In the genomic region with DNA sequence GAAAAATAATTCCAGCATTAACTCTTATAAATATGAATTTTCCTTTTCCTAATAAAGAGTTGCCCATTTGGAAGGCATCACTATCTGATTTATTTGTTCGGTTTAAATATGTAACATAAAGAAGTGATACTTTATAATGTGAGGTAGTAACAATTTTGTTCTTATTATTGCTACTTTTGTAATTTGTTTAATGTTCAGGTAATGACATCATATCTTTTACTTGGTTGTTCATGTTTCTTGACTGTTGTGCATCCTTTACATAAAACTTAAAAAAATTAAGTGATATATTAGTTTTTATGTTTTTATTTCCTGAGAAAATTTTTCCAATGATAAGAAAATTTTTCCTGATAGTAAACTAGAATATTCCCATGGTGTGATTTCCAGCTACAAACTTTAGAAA, we compare ENCODE assay signal across 19 cellular contexts.
DNase-seq lines count a peak whose midpoint lies in the region; ATAC-seq, FAIRE-seq and TF ChIP-seq lines count a peak whose summit lies in the region.
"Had no signal": no experiment of that assay in that cellular context is flagged by ENCODE, and none has a peak within 500 bp of the region (broad histone marks: within the 10 kb centered on the region; RNA-seq: fewer than 3 reads in every experiment).

No MANE protein-coding gene starts in this region.

- H2AFZ ChIP-seq in HepG2 (ENCODE audit: low read length), result no peak overlapping the region

- H3K27ac ChIP-seq in HepG2 (ENCODE audit: extremely low read length, insufficient read depth, low read length), result no peak overlapping the region
- no peak overlapping the region for H3K27ac ChIP-seq in right lobe of liver
- no peak overlapping the region for H3K27ac ChIP-seq in pancreas
- H3K27ac ChIP-seq: 22Rv1, A549 had no signal

- FAIRE-seq in HepG2 (lab: Jason Lieb, UNC) (no peak), colon (lab: Jason Lieb, UNC) (peak; percentile 81), pancreas (lab: Jason Lieb, UNC) (peak; percentile 29)
- FAIRE-seq: A549, GM12892, H54 had no signal

- no peak overlapping the region for H3K27ac Mint-ChIP-seq in stimulated activated naive B cell treated with anti-CD40 and anti-IgM and Interleukin-4, amounts not matched to agents 10 μg/mL and 1 μg/mL and 100 μg/mL, for 72 hours
- H3K27ac Mint-ChIP-seq: CD4-positive, alpha-beta memory T cell had no signal

- TF ChIP-seq POLR2A in HepG2 (IDR thresholded peaks at IDR 0.05; ENCODE audit: insufficient read depth in 1 of 2, low read depth in 2 of 2, low read length in 2 of 2), result no peak
- TF ChIP-seq POLR2A in right lobe of liver (IDR thresholded peaks at IDR 0.05), result no peak

- H3K9me3 Mint-ChIP-seq in stimulated activated naive B cell treated with anti-CD40 and anti-IgM and Interleukin-4, amounts not matched to agents 10 μg/mL and 1 μg/mL and 100 μg/mL, for 72 hours, result peaks cover 0 to 9% of the 10 kb centered on the region in 2 donors

- no peak overlapping the region for H3K4me3 Mint-ChIP-seq in stimulated activated naive B cell treated with anti-CD40 and anti-IgM and Interleukin-4, amounts not matched to agents 10 μg/mL and 1 μg/mL and 100 μg/mL, for 72 hours
- H3K4me3 Mint-ChIP-seq: CD4-positive, alpha-beta memory T cell had no signal

- POLR2A ChIA-PET in HepG2 (lab: Yijun Ruan, JAX), result no interaction called here

- TF ChIP-seq EP300 in HepG2 (IDR thresholded peaks at IDR 0.05; ENCODE audit: low read depth in 2 of 2, low read length in 2 of 2) (no peak), HepG2 (CRISPR knock-in tag; IDR thresholded peaks at IDR 0.05; ENCODE audit: borderline replicate concordance) (no peak)

- ATAC-seq in HepG2 (no peak), right lobe of liver (no peak), pancreas (no peak)
- ATAC-seq in stimulated activated naive B cell treated with anti-CD40 and anti-IgM and Interleukin-4, amounts not matched to agents 10 μg/mL and 1 μg/mL and 100 μg/mL, for 72 hours (replicated peaks), result no peak
- ATAC-seq: A549 had no signal

- H3K27me3 ChIP-seq in HepG2 (ENCODE audit: control insufficient read depth in 1 of 2, insufficient read depth in 2 of 2, low read length in 2 of 2) (no peaks in the 10 kb centered on the region), right lobe of liver (no peaks in the 10 kb centered on the region), pancreas (no peaks in the 10 kb centered on the region)

- WGBS in HepG2 (ENCODE audit: low lambda C conversion rate), result 91% methylated on average over 1 of the region's 1 CpG
- WGBS in right lobe of liver (ENCODE audit: insufficient coverage, low coverage, low lambda C conversion rate, missing lambda C conversion rate), result 65% methylated on average over 1 of the region's 1 CpG
- 86 to 87% methylated on average over 1 of the region's 1 CpG for WGBS in pancreas, 2 donors

- CTCF ChIA-PET in HepG2 (lab: Yijun Ruan, JAX; ENCODE audit: low intra/inter-chr PET ratio, low total read pairs), result no interaction called here

- H4K20me1 ChIP-seq in HepG2 (ENCODE audit: insufficient read depth, low read length), result no peaks in the 10 kb centered on the region

- no TSS peak for BruUV-seq in HepG2 (replicated peaks; lab: Mats Ljungman, UMichigan)

- in situ Hi-C loops in HepG2 (cut with HindIII; ENCODE audit: extremely low pct_ligation_motif_present, low pct_unique_long_range_greater_than_20kb) (no loop called here), KBM-7 (cut with MboI; ENCODE audit: low pct_unique_long_range_greater_than_20kb, low sequenced_read_pairs) (no loop called here)

- no peaks in the 10 kb centered on the region for H3K36me3 ChIP-seq in HepG2 (replicated peaks in 1 of 2; ENCODE audit: control insufficient read depth in 1 of 2, insufficient read depth in 2 of 2, low read length in 2 of 2)
- no peaks in the 10 kb centered on the region for H3K36me3 ChIP-seq in right lobe of liver
- H3K36me3 ChIP-seq in pancreas, result no peaks in the 10 kb centered on the region
- H3K36me3 ChIP-seq: HAP-1 had no signal

- TF ChIP-seq RAD21 in HepG2 (CRISPR knock-in tag; IDR thresholded peaks at IDR 0.05), result no peak

- TF ChIP-seq CTCF in HepG2 (CRISPR knock-in tag; IDR thresholded peaks at IDR 0.05), result no peak
- TF ChIP-seq CTCF in right lobe of liver (IDR thresholded peaks at IDR 0.05), result no peak
- no peak for TF ChIP-seq CTCF in pancreas (IDR thresholded peaks at IDR 0.05)

- H3K4me2 ChIP-seq in HepG2 (ENCODE audit: low read depth, low read length), result no peak overlapping the region
- H3K4me2 ChIP-seq: A549 had no signal

- intact Hi-C loops in HepG2 (cut with micrococcal nuclease; ENCODE audit: unreplicated experiment) (no loop called here), right lobe of liver (cut with DNase I) (no loop called here), pancreas (cut with DNase I) (no loop called here)

- H3K9me3 ChIP-seq in HepG2 (ENCODE audit: low read length) (no peaks in the 10 kb centered on the region), right lobe of liver (no peaks in the 10 kb centered on the region), pancreas (no peaks in the 10 kb centered on the region)
- H3K9me3 ChIP-seq: A549, HAP-1 had no signal

- H3K9ac ChIP-seq in HepG2 (ENCODE audit: insufficient read depth, low read depth, low read length), result no peak overlapping the region

- no peaks in the 10 kb centered on the region for H3K79me2 ChIP-seq in HepG2 (ENCODE audit: insufficient read depth, low read length)

- H3K4me3 ChIP-seq in HepG2 (replicated peaks in 1 of 3; ENCODE audit: insufficient read depth in 1 of 3, low read depth in 2 of 3, low read length in 3 of 3) (no peak overlapping the region), right lobe of liver (no peak overlapping the region), pancreas (no peak overlapping the region)
- H3K4me3 ChIP-seq: A549, HAP-1 had no signal

- H3K4me1 Mint-ChIP-seq in stimulated activated naive B cell treated with anti-CD40 and anti-IgM and Interleukin-4, amounts not matched to agents 10 μg/mL and 1 μg/mL and 100 μg/mL, for 72 hours, result no peaks in the 10 kb centered on the region
- H3K4me1 Mint-ChIP-seq: CD4-positive, alpha-beta memory T cell had no signal

- H3K36me3 Mint-ChIP-seq in stimulated activated naive B cell treated with anti-CD40 and anti-IgM and Interleukin-4, amounts not matched to agents 10 μg/mL and 1 μg/mL and 100 μg/mL, for 72 hours, result peaks cover 2 to 3% of the 10 kb centered on the region in 2 donors
- H3K36me3 Mint-ChIP-seq: CD4-positive, alpha-beta memory T cell had no signal

- H3K4me1 ChIP-seq in HepG2 (ENCODE audit: insufficient read depth, low read length) (no peaks in the 10 kb centered on the region), right lobe of liver (no peaks in the 10 kb centered on the region), pancreas (no peaks in the 10 kb centered on the region)
- H3K4me1 ChIP-seq: A549 had no signal

- DNase-seq in HepG2 (ENCODE audit: low spot score), result no peak
- DNase-seq in right lobe of liver, result no peak
- no peak for DNase-seq in pancreas
- DNase-seq in stimulated activated naive B cell treated with anti-CD40 and anti-IgM and Interleukin-4, amounts not matched to agents 10 μg/mL and 1 μg/mL and 100 μg/mL, for 72 hours, result no peak
- DNase-seq in KBM-7, result no peak
- DNase-seq: ACHN; C1 segment of cervical spinal cord; Calu3; CD4-positive, alpha-beta memory T cell; COR-L47; DMS53; DMS79 treated with DMSO at 0.1 percent for 48 hours; GOT3 had no signal

- H3K27me3 Mint-ChIP-seq in stimulated activated naive B cell treated with anti-CD40 and anti-IgM and Interleukin-4, amounts not matched to agents 10 μg/mL and 1 μg/mL and 100 μg/mL, for 72 hours, result no peaks in the 10 kb centered on the region
- H3K27me3 Mint-ChIP-seq: CD4-positive, alpha-beta memory T cell had no signal

TF ChIP-seq in HepG2, 621 proteins besides CTCF, POLR2A, EP300 and RAD21:
- TF ChIP-seq ATF7 (IDR thresholded peaks at IDR 0.05) (peak; percentile 78), ATF7 (CRISPR knock-in tag; IDR thresholded peaks at IDR 0.05) (no peak), MED8 (CRISPR knock-in tag; IDR thresholded peaks at IDR 0.05; ENCODE audit: insufficient replicate concordance) (no peak)
